ENCODE assay signal across 12 cellular contexts in the genomic region with DNA sequence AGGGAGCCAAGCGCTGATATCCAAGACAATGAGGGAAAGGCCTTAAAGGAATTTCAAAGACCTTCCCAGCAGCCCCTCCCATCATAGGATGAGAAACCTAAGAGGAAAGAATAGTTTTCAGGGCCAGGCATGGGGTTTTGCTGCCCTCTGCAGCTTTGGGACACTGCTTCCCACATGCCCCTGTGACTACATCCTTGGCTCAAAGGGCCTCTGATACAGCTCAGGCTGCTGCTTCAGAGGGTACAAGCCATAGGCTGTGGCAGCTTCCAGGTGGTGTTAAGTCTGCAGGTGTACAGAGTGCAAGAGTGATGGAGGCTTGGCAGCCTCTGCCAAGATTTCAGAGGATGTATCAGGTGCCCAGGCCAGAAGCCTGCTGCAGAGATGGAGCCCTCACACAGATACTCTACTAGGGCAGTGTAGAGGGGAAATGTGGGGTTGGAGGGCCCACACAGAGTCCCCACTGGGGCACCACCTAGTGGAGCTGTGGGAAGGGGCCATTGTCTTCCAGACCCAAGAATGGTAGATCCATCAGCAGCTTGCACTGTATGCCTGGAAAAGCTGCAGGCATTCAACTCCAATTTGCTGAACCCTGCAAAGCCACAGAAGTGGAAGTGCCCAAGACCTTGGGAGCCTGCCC.
DNase-seq lines count a peak whose midpoint lies in the region; ATAC-seq and TF ChIP-seq lines count a peak whose summit lies in the region.
"Had no signal": no experiment of that assay in that cellular context is flagged by ENCODE, and none has a peak within 500 bp of the region (broad histone marks: within the 10 kb centered on the region; RNA-seq: fewer than 3 reads in every experiment).

No MANE protein-coding gene starts in this region.

- no peak for TF ChIP-seq RAD21 in SK-N-SH (IDR thresholded peaks at IDR 0.05; ENCODE audit: low read length)

- H3K9me2 ChIP-seq in SK-N-SH: no peaks in the 10 kb centered on the region

- H3K36me3 ChIP-seq in left ventricle myocardium inferior (peaks cover 8% of the 10 kb centered on the region), SK-N-SH (replicated peaks in 1 of 2; ENCODE audit: control insufficient read depth in 1 of 2, insufficient read depth in 2 of 2, low read length in 1 of 2) (peaks cover 3 to 6% of the 10 kb centered on the region in 2 experiments), upper lobe of right lung (no peaks in the 10 kb centered on the region), left lung (no peaks in the 10 kb centered on the region)

- H3K4me1 ChIP-seq in left ventricle myocardium inferior: peaks cover 23% of the 10 kb centered on the region
- peaks cover 9 to 14% of the 10 kb centered on the region in 2 experiments for H3K4me1 ChIP-seq in SK-N-SH (ENCODE audit: control insufficient read depth in 1 of 2, insufficient read depth in 2 of 2, low read depth in 1 of 2, low read length in 1 of 2)
- H3K4me1 ChIP-seq in foreskin keratinocyte: no peaks in the 10 kb centered on the region
- peaks cover 13% of the 10 kb centered on the region for H3K4me1 ChIP-seq in upper lobe of right lung
- H3K4me1 ChIP-seq in left lung: peaks cover 9 to 15% of the 10 kb centered on the region in 2 donors

- WGBS in SK-N-SH (ENCODE audit: low lambda C conversion rate): 100% methylated on average over 1 of the region's 1 CpG

- peaks cover 5% of the 10 kb centered on the region for H3K9me3 ChIP-seq in left ventricle myocardium inferior (replicated peaks)
- H3K9me3 ChIP-seq in SK-N-SH: no peaks in the 10 kb centered on the region
- H3K9me3 ChIP-seq in upper lobe of right lung: no peaks in the 10 kb centered on the region
- no peaks in the 10 kb centered on the region for H3K9me3 ChIP-seq in left lung

- H3K9ac ChIP-seq in SK-N-SH: no peak overlapping the region

- H3K4me3 ChIP-seq in left ventricle myocardium inferior (no peak overlapping the region), SK-N-SH (ENCODE audit: low read depth in 2 of 2, low read length in 1 of 2) (no peak overlapping the region), upper lobe of right lung (no peak overlapping the region), left lung (no peak overlapping the region)

- no peak overlapping the region for H3K4me2 ChIP-seq in SK-N-SH

- no peak overlapping the region for H2AFZ ChIP-seq in SK-N-SH (ENCODE audit: low read depth)

- H3K27ac ChIP-seq in left ventricle myocardium inferior (replicated peaks) (no peak overlapping the region), SK-N-SH (ENCODE audit: low read depth in 2 of 2, low read length in 1 of 2) (no peak overlapping the region), foreskin keratinocyte (no peak overlapping the region), upper lobe of right lung (no peak overlapping the region), left lung (no peak overlapping the region)

- no peak for TF ChIP-seq EP300 in SK-N-SH (IDR thresholded peaks at IDR 0.05; ENCODE audit: borderline replicate concordance in 1 of 2, low read depth in 1 of 2, low read length in 1 of 2)

- H4K20me1 ChIP-seq in SK-N-SH (ENCODE audit: insufficient read depth): 0 out of 2 replicates have a peak, but pooled peaks cover 5% of the 10 kb centered on the region

- no peaks in the 10 kb centered on the region for H3K79me2 ChIP-seq in SK-N-SH (ENCODE audit: insufficient read depth)

- peaks cover 10% of the 10 kb centered on the region for H3F3A ChIP-seq in SK-N-SH (replicated peaks; ENCODE audit: insufficient read depth)

- H3K27me3 ChIP-seq in left ventricle myocardium inferior (ENCODE audit: low read depth): no peaks in the 10 kb centered on the region
- H3K27me3 ChIP-seq in SK-N-SH (ENCODE audit: insufficient read depth): no peaks in the 10 kb centered on the region
- H3K27me3 ChIP-seq in foreskin keratinocyte: no peaks in the 10 kb centered on the region
- no peaks in the 10 kb centered on the region for H3K27me3 ChIP-seq in upper lobe of right lung
- no peaks in the 10 kb centered on the region for H3K27me3 ChIP-seq in left lung

- CTCF ChIA-PET in SK-N-SH (lab: Yijun Ruan, JAX): interaction anchor here (1.7 kb wide), 1 partner anchor 25 kb away, joined by 3 read pairs; no protein-coding TSS in a partner anchor

- TF ChIP-seq CTCF in left ventricle myocardium inferior (IDR thresholded peaks at IDR 0.05; ENCODE audit: borderline replicate concordance) (peak; percentile 44), SK-N-SH (IDR thresholded peaks at IDR 0.05) (peak; percentile 8; the same call in 1 of the 2 replicates), foreskin keratinocyte (conservative IDR thresholded peaks at IDR 0.05) (peak; percentile 24), upper lobe of right lung (IDR thresholded peaks at IDR 0.05) (no peak), left lung (IDR thresholded peaks at IDR 0.05) (peak in 1 of 2 donors; percentile 12), GM20000 (IDR thresholded peaks at IDR 0.05; ENCODE audit: extremely low read depth, missing control alignments) (no peak)

- intact Hi-C loops in left ventricle myocardium inferior (cut with micrococcal nuclease): no loop called here
- intact Hi-C loops in left cardiac atrium (cut with DNase I): no loop called here
- intact Hi-C loops in upper lobe of right lung (cut with DNase I): no loop called here
- intact Hi-C loops in left lung (cut with DNase I): no loop called here

- POLR2A ChIA-PET in SK-N-SH (lab: Yijun Ruan, JAX): no interaction called here

- no peak for ATAC-seq in left cardiac atrium
- ATAC-seq in foreskin keratinocyte: no peak
- peak; percentile 44 for ATAC-seq in upper lobe of right lung
- no peak for ATAC-seq in left lung

- DNase-seq in left ventricle myocardium inferior (no peak), left cardiac atrium (no peak), SK-N-SH (no peak), foreskin keratinocyte (no peak), upper lobe of right lung (no peak), left lung (no peak), GM20000 (ENCODE audit: low spot score) (no peak), SKM-1 treated with dmso at 0.1 percent for 144 hours (lab: John Stamatoyannopoulos, UW; ENCODE audit: unreplicated experiment) (no peak)
- DNase-seq: amygdala; DND-41; effector CD4-positive, alpha-beta T cell; NCI-H2029 had no signal

TF ChIP-seq in SK-N-SH, 30 proteins besides CTCF, POLR2A, EP300 and RAD21 (continues in another document):
- TF ChIP-seq SIN3A (IDR thresholded peaks at IDR 0.05; ENCODE audit: borderline replicate concordance, low read depth, low read length) (no peak), TEAD4 (IDR thresholded peaks at IDR 0.05; ENCODE audit: borderline replicate concordance, insufficient read depth) (no peak), RFX5 (IDR thresholded peaks at IDR 0.05; ENCODE audit: low read length) (no peak), FOXM1 (IDR thresholded peaks at IDR 0.05; ENCODE audit: low read depth) (no peak), MXI1 (IDR thresholded peaks at IDR 0.05; ENCODE audit: low read depth, low read length) (no peak), JUND (IDR thresholded peaks at IDR 0.05) (no peak), FOSL2 (IDR thresholded peaks at IDR 0.05; ENCODE audit: borderline replicate concordance, low read depth) (no peak), GATA2 (CRISPR knock-in tag; IDR thresholded peaks at IDR 0.05) (no peak), EZH2phosphoT487 (IDR thresholded peaks at IDR 0.05; ENCODE audit: borderline replicate concordance, low read depth) (no peak), NFIC (IDR thresholded peaks at IDR 0.05; ENCODE audit: borderline replicate concordance) (no peak), ELF1 (IDR thresholded peaks at IDR 0.05) (no peak), YY1 (IDR thresholded peaks at IDR 0.05; ENCODE audit: low read depth) (no peak), RXRA (IDR thresholded peaks at IDR 0.05; ENCODE audit: borderline replicate concordance, low read depth) (no peak)
- TF ChIP-seq, protein P1, sequence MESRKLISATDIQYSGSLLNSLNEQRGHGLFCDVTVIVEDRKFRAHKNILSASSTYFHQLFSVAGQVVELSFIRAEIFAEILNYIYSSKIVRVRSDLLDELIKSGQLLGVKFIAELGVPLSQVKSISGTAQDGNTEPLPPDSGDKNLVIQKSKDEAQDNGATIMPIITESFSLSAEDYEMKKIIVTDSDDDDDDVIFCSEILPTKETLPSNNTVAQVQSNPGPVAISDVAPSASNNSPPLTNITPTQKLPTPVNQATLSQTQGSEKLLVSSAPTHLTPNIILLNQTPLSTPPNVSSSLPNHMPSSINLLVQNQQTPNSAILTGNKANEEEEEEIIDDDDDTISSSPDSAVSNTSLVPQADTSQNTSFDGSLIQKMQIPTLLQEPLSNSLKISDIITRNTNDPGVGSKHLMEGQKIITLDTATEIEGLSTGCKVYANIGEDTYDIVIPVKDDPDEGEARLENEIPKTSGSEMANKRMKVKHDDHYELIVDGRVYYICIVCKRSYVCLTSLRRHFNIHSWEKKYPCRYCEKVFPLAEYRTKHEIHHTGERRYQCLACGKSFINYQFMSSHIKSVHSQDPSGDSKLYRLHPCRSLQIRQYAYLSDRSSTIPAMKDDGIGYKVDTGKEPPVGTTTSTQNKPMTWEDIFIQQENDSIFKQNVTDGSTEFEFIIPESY (IDR thresholded peaks at IDR 0.05; ENCODE audit: borderline replicate concordance, low read depth): no peak
- TF ChIP-seq, protein P2, sequence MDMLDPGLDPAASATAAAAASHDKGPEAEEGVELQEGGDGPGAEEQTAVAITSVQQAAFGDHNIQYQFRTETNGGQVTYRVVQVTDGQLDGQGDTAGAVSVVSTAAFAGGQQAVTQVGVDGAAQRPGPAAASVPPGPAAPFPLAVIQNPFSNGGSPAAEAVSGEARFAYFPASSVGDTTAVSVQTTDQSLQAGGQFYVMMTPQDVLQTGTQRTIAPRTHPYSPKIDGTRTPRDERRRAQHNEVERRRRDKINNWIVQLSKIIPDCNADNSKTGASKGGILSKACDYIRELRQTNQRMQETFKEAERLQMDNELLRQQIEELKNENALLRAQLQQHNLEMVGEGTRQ (IDR thresholded peaks at IDR 0.05; ENCODE audit: borderline replicate concordance, low read depth, low read length): no peak
- TF ChIP-seq, protein P3, sequence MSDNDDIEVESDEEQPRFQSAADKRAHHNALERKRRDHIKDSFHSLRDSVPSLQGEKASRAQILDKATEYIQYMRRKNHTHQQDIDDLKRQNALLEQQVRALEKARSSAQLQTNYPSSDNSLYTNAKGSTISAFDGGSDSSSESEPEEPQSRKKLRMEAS (IDR thresholded peaks at IDR 0.05; ENCODE audit: low read depth): no peak
- TF ChIP-seq, protein P4, sequence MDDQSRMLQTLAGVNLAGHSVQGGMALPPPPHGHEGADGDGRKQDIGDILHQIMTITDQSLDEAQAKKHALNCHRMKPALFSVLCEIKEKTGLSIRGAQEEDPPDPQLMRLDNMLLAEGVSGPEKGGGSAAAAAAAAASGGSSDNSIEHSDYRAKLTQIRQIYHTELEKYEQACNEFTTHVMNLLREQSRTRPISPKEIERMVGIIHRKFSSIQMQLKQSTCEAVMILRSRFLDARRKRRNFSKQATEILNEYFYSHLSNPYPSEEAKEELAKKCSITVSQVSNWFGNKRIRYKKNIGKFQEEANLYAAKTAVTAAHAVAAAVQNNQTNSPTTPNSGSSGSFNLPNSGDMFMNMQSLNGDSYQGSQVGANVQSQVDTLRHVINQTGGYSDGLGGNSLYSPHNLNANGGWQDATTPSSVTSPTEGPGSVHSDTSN (IDR thresholded peaks at IDR 0.05): no peak

Comparison
In these comparisons a context has a peak if more than half of its experiments do, and no peak if none do; other contexts are left out.
1. CTCF ChIP-seq: peak in left ventricle myocardium inferior (single experiment), SK-N-SH (single experiment) and foreskin keratinocyte (single experiment); none in upper lobe of right lung (single experiment) and GM20000 (single experiment).